Comparison of ENCODE assay signal across 28 cellular contexts in the genomic region with DNA sequence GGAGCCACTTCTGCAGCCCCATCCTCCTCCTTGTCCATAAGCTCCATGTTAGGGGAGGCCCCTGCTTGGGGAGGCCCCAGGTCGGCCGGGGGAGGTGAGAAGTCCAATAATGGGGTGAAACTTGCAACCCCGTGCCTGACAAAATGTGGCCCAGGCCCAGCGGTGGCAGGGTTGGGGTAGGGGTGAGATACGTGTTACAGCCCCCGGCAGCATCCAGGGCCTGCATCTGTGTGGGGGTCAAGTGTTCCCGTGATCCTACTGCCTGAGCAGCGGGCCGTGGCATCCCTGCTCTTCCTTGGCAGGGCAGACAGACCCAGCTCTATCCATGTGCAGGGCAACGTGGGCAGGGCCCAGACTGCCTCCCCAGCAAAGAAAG. TPM values are rescaled to one million over a fixed set of nuclear protein-coding genes. Genes with fewer than 3 reads are reported as not detected.
A peak's percentile ranks its signal among the peaks of the same experiment; 100 is the strongest.
DNase-seq lines count a peak whose midpoint lies in the region; TF ChIP-seq lines count a peak whose summit lies in the region.
"Had no signal": no experiment of that assay in that cellular context is flagged by ENCODE, and none has a peak within 500 bp of the region (broad histone marks: within the 10 kb centered on the region; RNA-seq: fewer than 3 reads in every experiment).

No MANE protein-coding gene starts in this region.

- H3K4me3 ChIP-seq in A673 (ENCODE audit: low read depth, low read length, poor library complexity, severe bottlenecking): no peak overlapping the region
- 0 out of 20 replicates have a peak overlapping the region, but pooled peaks of 2 of the 10 experiments have one; percentile 9 to 45 for H3K4me3 ChIP-seq in BLaER1 treated with 17β-estradiol and CSF1 and Interleukin-3, amounts not matched to agents 10 nM and 100 nM
- H3K4me3 ChIP-seq in neuronal stem cell (ENCODE audit: low read length in 2 of 2): no peak overlapping the region
- H3K4me3 ChIP-seq: cardiac muscle cell, GM23248, upper lobe of left lung had no signal

- H3K18ac ChIP-seq in neuronal stem cell (ENCODE audit: low read length): peak overlapping the region; percentile 38

- no peak overlapping the region for H4K8ac ChIP-seq in neuronal stem cell (ENCODE audit: low read depth, low read length)

- no peak overlapping the region for H3K4ac ChIP-seq in neuronal stem cell (ENCODE audit: low read length)

- H3K27ac ChIP-seq in A673 (ENCODE audit: low read depth, low read length, poor library complexity, severe bottlenecking) (peak overlapping the region; percentile 82), neuronal stem cell (replicated peaks; ENCODE audit: low read length) (no peak overlapping the region), substantia nigra (ENCODE audit: low read depth, low read length, poor library complexity, severe bottlenecking) (no peak overlapping the region)
- H3K27ac ChIP-seq in BLaER1 treated with 17β-estradiol and CSF1 and Interleukin-3, amounts not matched to agents 10 nM and 100 nM: peak overlapping the region in 8 of 11 experiments; percentile 44 to 88 (median 71); a peak in 12 of 22 replicates
- H3K27ac ChIP-seq: cardiac muscle cell, GM23248, upper lobe of left lung had no signal

- H3K4me1 ChIP-seq in A673 (ENCODE audit: insufficient read depth, low read length, poor library complexity, severe bottlenecking) (peaks cover 44% of the 10 kb centered on the region), neuronal stem cell (ENCODE audit: control insufficient read depth in 2 of 2, insufficient read depth in 1 of 2, low read depth in 1 of 2, low read length in 2 of 2) (peaks cover 2 to 10% of the 10 kb centered on the region in 2 donors)
- peaks cover 46 to 90% (median 74%) of the 10 kb centered on the region in 10 experiments for H3K4me1 ChIP-seq in BLaER1 treated with 17β-estradiol and CSF1 and Interleukin-3, amounts not matched to agents 10 nM and 100 nM
- H3K4me1 ChIP-seq: upper lobe of left lung had no signal

- H3K14ac ChIP-seq in neuronal stem cell (ENCODE audit: low read length): no peak overlapping the region

- H3K36me3 ChIP-seq in A673 (ENCODE audit: insufficient read depth, low read length, poor library complexity, severe bottlenecking): no peaks in the 10 kb centered on the region
- H3K36me3 ChIP-seq in BLaER1 treated with 17β-estradiol and CSF1 and Interleukin-3, amounts not matched to agents 10 nM and 100 nM: no peaks in the 10 kb centered on the region
- no peaks in the 10 kb centered on the region for H3K36me3 ChIP-seq in neuronal stem cell (replicated peaks in 1 of 2; ENCODE audit: control insufficient read depth in 2 of 2, insufficient read depth in 2 of 2, low read length in 2 of 2)
- H3K36me3 ChIP-seq: cardiac muscle cell, upper lobe of left lung had no signal

- H3K27me3 ChIP-seq in A673 (replicated peaks; ENCODE audit: insufficient read depth, low read depth, low read length, poor library complexity) (no peaks in the 10 kb centered on the region), neuronal stem cell (ENCODE audit: control insufficient read depth in 3 of 3, insufficient read depth in 3 of 3, low read depth in 1 of 3, low read length in 3 of 3) (no peaks in the 10 kb centered on the region)
- H3K27me3 ChIP-seq in BLaER1 treated with 17β-estradiol and CSF1 and Interleukin-3, amounts not matched to agents 10 nM and 100 nM: no peaks in the 10 kb centered on the region
- H3K27me3 ChIP-seq: cardiac muscle cell, upper lobe of left lung had no signal

- H2BK12ac ChIP-seq in neuronal stem cell (ENCODE audit: low read length): peak overlapping the region; percentile 73

- peak overlapping the region; percentile 75 for H2BK5ac ChIP-seq in neuronal stem cell (ENCODE audit: low read length)

- H2BK15ac ChIP-seq in neuronal stem cell (ENCODE audit: low read length): peak overlapping the region; percentile 37

- H2AK5ac ChIP-seq in neuronal stem cell (ENCODE audit: low read depth, low read length): peak overlapping the region; percentile 88

- CTCF ChIA-PET in A673 (lab: Charles Lee): no interaction called here

- BruUV-seq in A673 (replicated peaks; lab: Mats Ljungman, UMichigan): no TSS peak

- no peaks in the 10 kb centered on the region for H4K20me1 ChIP-seq in BLaER1 treated with 17β-estradiol and CSF1 and Interleukin-3, amounts not matched to agents 10 nM and 100 nM

- H2AFZ ChIP-seq in neuronal stem cell (ENCODE audit: low read length): no peak overlapping the region
- H2AFZ ChIP-seq: GM23248 had no signal

- H3K79me1 ChIP-seq in neuronal stem cell (ENCODE audit: low read depth, low read length): peaks cover 2% of the 10 kb centered on the region

- DNase-seq in A673 (ENCODE audit: low spot score) (no peak), islet precursor cell (peak; percentile 39), neuronal stem cell (ENCODE audit: low spot score) (no peak), retina (no peak), substantia nigra (lab: John Stamatoyannopoulos, UW) (no peak), NCI-H82 (lab: John Stamatoyannopoulos, UW) (no peak)
- no peak for DNase-seq in effector CD4-positive, alpha-beta T cell
- DNase-seq: activated CD4-positive, alpha-beta T cell treated with anti-CD3 and anti-CD28 coated beads for 48 hours; activated gamma-delta T cell treated with Interleukin-2 at 50 U/mL for 16 hours; Calu3; CD4-positive, CD25-positive, alpha-beta regulatory T cell; cortex of kidney; DND-41; erythroblast; GF-D8; GM23248; IMR-90; NCI-H1417 treated with DMSO at 0.1 percent for 48 hours; NCI-H2081; NCI-H2227 treated with DMSO at 0.1 percent for 48 hours; NCI-H526; stimulated activated CD4-positive, alpha-beta T cell treated with anti-CD3 and anti-CD28 coated beads, Interleukin-15, amount 100 ng/mL, for 24 hours; stimulated activated CD4-positive, alpha-beta T cell treated with anti-CD3 and anti-CD28 coated beads, Interleukin-4, amount 100 ng/mL, for 4 hours; T-helper 9 cell had no signal

- peak overlapping the region; percentile 91 for H3K23ac ChIP-seq in neuronal stem cell (ENCODE audit: low read depth, low read length, poor library complexity)

- H3K9me3 ChIP-seq in A673 (ENCODE audit: low read depth, low read length, poor library complexity, severe bottlenecking) (no peaks in the 10 kb centered on the region), neuronal stem cell (replicated peaks in 1 of 2; ENCODE audit: control insufficient read depth in 2 of 2, insufficient read depth in 1 of 2, low read depth in 1 of 2, low read length in 2 of 2) (no peaks in the 10 kb centered on the region)
- no peaks in the 10 kb centered on the region for H3K9me3 ChIP-seq in BLaER1 treated with 17β-estradiol and CSF1 and Interleukin-3, amounts not matched to agents 10 nM and 100 nM (replicated peaks in 1 of 11)
- H3K9me3 ChIP-seq: upper lobe of left lung had no signal

- no peak for TF ChIP-seq CTCF in A673 (conservative IDR thresholded peaks at IDR 0.05; ENCODE audit: low read depth, low read length)

- H3K4me2 ChIP-seq in BLaER1 treated with 17β-estradiol and CSF1 and Interleukin-3, amounts not matched to agents 10 nM and 100 nM: peak overlapping the region; percentile 54 to 98 (median 89)
- H3K4me2 ChIP-seq in neuronal stem cell (ENCODE audit: insufficient read depth, low read length, poor library complexity, severe bottlenecking): peak overlapping the region; percentile 2

- no peak overlapping the region for H4K91ac ChIP-seq in neuronal stem cell (ENCODE audit: low read depth, low read length, poor library complexity)

- WGBS in neuronal stem cell (ENCODE audit: extremely low coverage in 2 of 2, insufficient read length in 2 of 2, insufficient replicate concordance in 1 of 2), 2 donors: no CpG with 5 or more reads among the region's 10 CpGs

- intact Hi-C loops in A673 (cut with micrococcal nuclease; ENCODE audit: unreplicated experiment): no loop called here

- H2BK120ac ChIP-seq in neuronal stem cell (ENCODE audit: low read depth, low read length): no peak overlapping the region

- POLR2A ChIA-PET in A673 (lab: Charles Lee; ENCODE audit: low non-redundant PET): no interaction called here

- H3K9ac ChIP-seq in BLaER1 treated with 17β-estradiol and CSF1 and Interleukin-3, amounts not matched to agents 10 nM and 100 nM: peak overlapping the region in 6 of 11 experiments; percentile 40 to 74 (median 60); a peak in 10 of 22 replicates
- no peak overlapping the region for H3K9ac ChIP-seq in neuronal stem cell (ENCODE audit: low read depth, low read length, poor library complexity)
- H3K9ac ChIP-seq: GM23248 had no signal

RNA-seq across cellular contexts. Expression of gene RET, which starts 31.6 kb away (rescaled TPM):
- 68.0 and 70.1 TPM in 2 replicates for total RNA-seq in A673 (2021)
- polyA plus RNA-seq in neuronal stem cell (2013, experiment 1 of 2): 2.3 TPM
- 2.2 TPM for polyA plus RNA-seq in neuronal stem cell (2013, experiment 2 of 2)
- total RNA-seq: Calu3, GM23248, LHCN-M2 had no signal
- polyA plus RNA-seq: cardiac muscle cell; CD4-positive, CD25-positive, alpha-beta regulatory T cell; GM23248 had no signal

Comparison
In these comparisons a context has a peak if more than half of its experiments do, and no peak if none do; other contexts are left out.
1. H3K27ac ChIP-seq: peak in A673 (single experiment) and BLaER1 treated with 17β-estradiol and CSF1 and Interleukin-3, amounts not matched to agents 10 nM and 100 nM (8 of 11); none in neuronal stem cell (single experiment) and substantia nigra (single experiment).